Comparison of ENCODE assay signal across 10 cellular contexts in genomic region chr11:55838452-55838851, GRCh38. TPM values are rescaled to one million over a fixed set of nuclear protein-coding genes. Genes with fewer than 3 reads are reported as not detected.
"Had no signal": no experiment of that assay in that cellular context is flagged by ENCODE, and none has a peak within 500 bp of the region (broad histone marks: within the 10 kb centered on the region; RNA-seq: fewer than 3 reads in every experiment).

Gene OR5D16 (plus strand): TSS chr11:55838752. CDS start chr11:55838752, 0 bp downstream.

- ATAC-seq: GM23338, HCT116 had no signal

- H3K4me1 Mint-ChIP-seq: GM23338, H9 had no signal

- H3K27ac Mint-ChIP-seq: GM23338, H9, HFFc6 had no signal

- H3K4me3 Mint-ChIP-seq: GM23338, H9, HFFc6 had no signal

- DNase-seq: GM23248, GOT3, H7, H9, HCEC 1CT, HFFc6 had no signal

RNA-seq across cellular contexts. Expression of gene OR5D16, which starts in this region (rescaled TPM):
- total RNA-seq: GM23248, GM23338, H1, H4, H7, H9, HFFc6 had no signal
